10 cellular contexts compared by ENCODE assay signal in genomic region chr5:126961702-126962101, GRCh38.
A peak's percentile ranks its signal among the peaks of the same experiment; 100 is the strongest.
DNase-seq lines count a peak whose midpoint lies in the region; ATAC-seq, FAIRE-seq and TF ChIP-seq lines count a peak whose summit lies in the region.
"Had no signal": no experiment of that assay in that cellular context is flagged by ENCODE, and none has a peak within 500 bp of the region (broad histone marks: within the 10 kb centered on the region; RNA-seq: fewer than 3 reads in every experiment).

No MANE protein-coding gene starts in this region.

- in situ Hi-C loops in GM12878 (cut with MboI), result no loop called here

- H3K4me1 ChIP-seq in GM12878 (ENCODE audit: control insufficient read depth, insufficient read depth, low read length), result peaks cover 3% of the 10 kb centered on the region; the same call in 1 of the 2 replicates
- H3K4me1 ChIP-seq in naive thymus-derived CD4-positive, alpha-beta T cell (ENCODE audit: control insufficient read depth in 2 of 2, insufficient read depth in 2 of 2, low read length in 2 of 2), result no peaks in the 10 kb centered on the region

- RAD21 ChIA-PET in GM12878 (lab: Charles Lee; ENCODE audit: unreplicated experiment), result interaction anchor here (0.6 to 1.6 kb wide), 8 partner anchors 10 to 184 kb away, joined by 3 to 6 read pairs (median 4); partner anchors contain the start of gene C5orf63

- H3K36me3 Mint-ChIP-seq in naive thymus-derived CD4-positive, alpha-beta T cell, result peaks cover 0 to 4% (median 0%) of the 10 kb centered on the region in 5 donors

- H3K27ac ChIP-seq in HL-60 (replicated peaks) (peak overlapping the region; percentile 16; the same call in 1 of the 2 replicates), GM12878 (ENCODE audit: control insufficient read depth, insufficient read depth) (no peak overlapping the region)
- no peak overlapping the region for H3K27ac ChIP-seq in naive thymus-derived CD4-positive, alpha-beta T cell (ENCODE audit: low read depth, low read length)

- H3K4me3 ChIP-seq in HL-60 (replicated peaks; ENCODE audit: insufficient read depth, low read length) (no peak overlapping the region), GM12878 (no peak overlapping the region)
- H3K4me3 ChIP-seq in naive thymus-derived CD4-positive, alpha-beta T cell (ENCODE audit: low read length), result no peak overlapping the region

- 11% methylated on average over 2 of the region's 2 CpGs for WGBS in GM12878 (ENCODE audit: insufficient coverage, insufficient replicate concordance, low lambda C conversion rate, missing lambda C conversion rate)

- no peak for TF ChIP-seq POLR2A in GM12878 (IDR thresholded peaks at IDR 0.05; ENCODE audit: low read depth, low read length)

- BruUV-seq in GM12878 (replicated peaks; lab: Mats Ljungman, UMichigan), result no TSS peak

- intact Hi-C loops in GM12878 (cut with micrococcal nuclease; ENCODE audit: unreplicated experiment), result no loop called here
- intact Hi-C loops in naive thymus-derived CD4-positive, alpha-beta T cell (cut with micrococcal nuclease), result loop anchor here in 1 of 2 donors (5.0 kb wide), 1 partner anchor 36 kb away; no protein-coding TSS in a partner anchor

- POLR2A ChIA-PET in GM12878 (lab: Charles Lee), result interaction anchor here (1.0 to 1.6 kb wide), 2 partner anchors 10 to 69 kb away, joined by 3 to 5 read pairs; partner anchors contain the start of gene MARCHF3
- POLR2A ChIA-PET in naive thymus-derived CD4-positive, alpha-beta T cell (lab: Charles Lee), result no interaction called here

- FAIRE-seq in GM12878 (lab: Jason Lieb, UNC) (no peak), RCC 7860 (lab: Jason Lieb, UNC) (no peak)

- TF ChIP-seq RAD21 in GM12878 (IDR thresholded peaks at IDR 0.05; ENCODE audit: insufficient read depth, low read depth, low read length), result no peak

- DNase-seq in EH (ENCODE audit: low read depth) (peak; percentile 43), HL-60 (ENCODE audit: low read depth in 1 of 2, low spot score in 1 of 2) (no peak), GM12878 (ENCODE audit: low read depth, low spot score) (no peak), RCC 7860 (ENCODE audit: low spot score) (no peak)
- no peak for DNase-seq in naive thymus-derived CD4-positive, alpha-beta T cell
- DNase-seq in activated CD4-positive, alpha-beta T cell treated with anti-CD3 and anti-CD28 coated beads for 1 hour, result no peak
- DNase-seq: activated CD4-positive, alpha-beta memory T cell treated with anti-CD3 and anti-CD28 coated beads, Interleukin-2, amount 10 ng/mL, durations not matched to agents 7 days and 5 days; GDM1 had no signal

- no peaks in the 10 kb centered on the region for H4K20me1 ChIP-seq in GM12878 (ENCODE audit: control insufficient read depth, insufficient read depth)

- no peaks in the 10 kb centered on the region for H3K9me3 Mint-ChIP-seq in naive thymus-derived CD4-positive, alpha-beta T cell
- H3K9me3 Mint-ChIP-seq: activated CD4-positive, alpha-beta memory T cell treated with anti-CD3 and anti-CD28 coated beads, Interleukin-2, amount 10 ng/mL, durations not matched to agents 7 days and 5 days had no signal

- no peaks in the 10 kb centered on the region for H3K79me2 ChIP-seq in GM12878 (ENCODE audit: control insufficient read depth, insufficient read depth, low read length)

- H3K27me3 ChIP-seq in HL-60 (ENCODE audit: insufficient read depth, poor library complexity, severe bottlenecking) (no peaks in the 10 kb centered on the region), GM12878 (replicated peaks in 1 of 2; ENCODE audit: control insufficient read depth in 2 of 2, insufficient read depth in 2 of 2, low read length in 1 of 2) (no peaks in the 10 kb centered on the region)
- no peaks in the 10 kb centered on the region for H3K27me3 ChIP-seq in naive thymus-derived CD4-positive, alpha-beta T cell (ENCODE audit: control insufficient read depth in 2 of 2, insufficient read depth in 2 of 2, low read length in 2 of 2)

- no peak overlapping the region for H3K27ac Mint-ChIP-seq in naive thymus-derived CD4-positive, alpha-beta T cell
- H3K27ac Mint-ChIP-seq: activated CD4-positive, alpha-beta memory T cell treated with anti-CD3 and anti-CD28 coated beads, Interleukin-2, amount 10 ng/mL, durations not matched to agents 7 days and 5 days had no signal

- no peak overlapping the region for H2AFZ ChIP-seq in GM12878 (ENCODE audit: control insufficient read depth, low read depth, low read length)

- TF ChIP-seq EP300 in GM12878 (IDR thresholded peaks at IDR 0.05; ENCODE audit: borderline replicate concordance in 1 of 2, control insufficient read depth in 1 of 2, low read depth in 2 of 2, low read length in 2 of 2), result peak; percentile 52 to 58; a peak in 2 of 4 replicates

- H3K4me1 Mint-ChIP-seq in naive thymus-derived CD4-positive, alpha-beta T cell, result peaks cover 0 to 6% (median 4%) of the 10 kb centered on the region in 7 donors
- H3K4me1 Mint-ChIP-seq: activated CD4-positive, alpha-beta memory T cell treated with anti-CD3 and anti-CD28 coated beads, Interleukin-2, amount 10 ng/mL, durations not matched to agents 7 days and 5 days had no signal

- no peak overlapping the region for H3K4me2 ChIP-seq in GM12878 (ENCODE audit: control insufficient read depth, insufficient read depth)

- no peak overlapping the region for H3K9ac ChIP-seq in GM12878 (ENCODE audit: control insufficient read depth, insufficient read depth, low read length)

- peaks cover 0 to 2% (median 0%) of the 10 kb centered on the region in 5 donors for H3K27me3 Mint-ChIP-seq in naive thymus-derived CD4-positive, alpha-beta T cell

- H3K36me3 ChIP-seq in GM12878 (ENCODE audit: control insufficient read depth in 2 of 2, insufficient read depth in 2 of 2, low read length in 1 of 2), result no peaks in the 10 kb centered on the region
- H3K36me3 ChIP-seq in naive thymus-derived CD4-positive, alpha-beta T cell (ENCODE audit: control insufficient read depth in 2 of 3, insufficient read depth in 3 of 3, low read length in 3 of 3), result no peaks in the 10 kb centered on the region

- TF ChIP-seq CTCF in HL-60 (IDR thresholded peaks at IDR 0.05; ENCODE audit: insufficient read depth, low read length) (no peak), GM12878 (IDR thresholded peaks at IDR 0.05 in 2 of 3, conservative IDR thresholded peaks at IDR 0.05 in 1 of 3; ENCODE audit: control insufficient read depth in 2 of 3, extremely low read depth in 1 of 3, insufficient read depth in 1 of 3, low read depth in 3 of 3, low read length in 3 of 3) (no peak)

- CTCF ChIA-PET in GM12878 (lab: Yijun Ruan, JAX), result interaction anchor here (0.7 to 1.4 kb wide), 2 partner anchors 8 to 113 kb away, joined by 3 to 4 read pairs; no protein-coding TSS in a partner anchor
- CTCF ChIA-PET in naive thymus-derived CD4-positive, alpha-beta T cell (lab: Charles Lee), result no interaction called here

- SMC1A ChIA-PET in GM12878 (lab: Charles Lee; ENCODE audit: uncharacterized antibody, unreplicated experiment), result interaction anchor here (0.8 to 1.9 kb wide), 4 partner anchors 20 to 62 kb away, joined by 3 to 6 read pairs (median 4); no protein-coding TSS in a partner anchor

- H3K4me3 Mint-ChIP-seq in naive thymus-derived CD4-positive, alpha-beta T cell, result no peak overlapping the region
- H3K4me3 Mint-ChIP-seq: activated CD4-positive, alpha-beta memory T cell treated with anti-CD3 and anti-CD28 coated beads, Interleukin-2, amount 10 ng/mL, durations not matched to agents 7 days and 5 days had no signal

- ATAC-seq in GM21529 (IDR thresholded peaks at IDR 0.05; ENCODE audit: unreplicated experiment), result peak; percentile 55
- ATAC-seq in GM12878, result peak; percentile 76
- no peak for ATAC-seq in GM21528 (IDR thresholded peaks at IDR 0.05; ENCODE audit: low FRiP score, unreplicated experiment)
- ATAC-seq in naive thymus-derived CD4-positive, alpha-beta T cell, result no peak

- no peaks in the 10 kb centered on the region for H3K9me3 ChIP-seq in GM12878 (replicated peaks; ENCODE audit: control insufficient read depth, insufficient read depth, low read length)
- no peaks in the 10 kb centered on the region for H3K9me3 ChIP-seq in naive thymus-derived CD4-positive, alpha-beta T cell (ENCODE audit: control insufficient read depth in 2 of 3, low read length in 3 of 3)

TF ChIP-seq in GM12878, 131 proteins besides CTCF, POLR2A, EP300 and RAD21 (continues in another document):
- TF ChIP-seq PBX3 (IDR thresholded peaks at IDR 0.05; ENCODE audit: insufficient replicate concordance, low read depth, low read length) (no peak), CHD2 (IDR thresholded peaks at IDR 0.05; ENCODE audit: borderline replicate concordance, low read depth, low read length) (peak; percentile 35; the same call in 1 of the 2 replicates), SUPT20H (IDR thresholded peaks at IDR 0.05; ENCODE audit: borderline replicate concordance, control insufficient read depth, low read depth, low read length) (no peak), SREBF2 (IDR thresholded peaks at IDR 0.05; ENCODE audit: low read length) (peak; percentile 46; the same call in 1 of the 2 replicates), POU2F2 (IDR thresholded peaks at IDR 0.05; ENCODE audit: borderline replicate concordance, low read depth, low read length) (peak; percentile 32; the same call in 1 of the 3 replicates), IKZF2 (IDR thresholded peaks at IDR 0.05) (peak in 1 of 2 experiments; percentile 19; a peak in 1 of 4 replicates), TARDBP (IDR thresholded peaks at IDR 0.05; ENCODE audit: borderline replicate concordance) (no peak), BMI1 (IDR thresholded peaks at IDR 0.05; ENCODE audit: borderline replicate concordance) (0 out of 2 replicates have a peak, but pooled peaks have one; percentile 18), ATF7 (IDR thresholded peaks at IDR 0.05; ENCODE audit: low read depth) (peak; percentile 20; the same call in 1 of the 2 replicates), RB1 (IDR thresholded peaks at IDR 0.05; ENCODE audit: borderline replicate concordance) (no peak), SREBF1 (IDR thresholded peaks at IDR 0.05; ENCODE audit: low read length) (no peak), ZNF274 (IDR thresholded peaks at IDR 0.05; ENCODE audit: insufficient read depth, insufficient read length) (no peak), HDAC6 (IDR thresholded peaks at IDR 0.05; ENCODE audit: unreplicated experiment) (no peak)

Comparison
In these comparisons a context has a peak if more than half of its experiments do, and no peak if none do; other contexts are left out.
1. ATAC-seq: peak in GM21529 (single experiment) and GM12878 (single experiment); none in GM21528 (single experiment) and naive thymus-derived CD4-positive, alpha-beta T cell (single experiment).